ENCODE assay signal across 31 cellular contexts in the genomic region with DNA sequence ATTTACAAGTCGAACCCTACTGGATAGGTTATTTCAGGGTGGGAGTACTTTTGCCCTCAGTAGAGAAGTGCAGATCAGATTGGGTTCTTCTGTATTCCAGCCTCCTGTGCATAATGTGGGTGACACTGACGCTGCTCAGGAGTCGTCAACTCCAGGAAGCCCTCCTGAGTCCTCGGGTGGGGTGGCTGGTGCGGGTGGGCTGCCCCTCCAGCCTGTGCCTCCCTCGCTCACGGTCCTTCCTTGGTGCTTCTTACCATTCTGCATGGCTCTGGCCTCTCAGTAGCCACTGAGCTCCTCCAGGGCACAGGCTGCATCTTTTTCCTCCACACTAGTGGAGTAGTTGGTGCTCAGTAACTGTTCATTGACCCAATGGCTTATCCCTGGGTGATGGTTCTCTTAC. TPM values are rescaled to one million over a fixed set of nuclear protein-coding genes. Genes with fewer than 3 reads are reported as not detected.
"Had no signal": no experiment of that assay in that cellular context is flagged by ENCODE, and none has a peak within 500 bp of the region (broad histone marks: within the 10 kb centered on the region; RNA-seq: fewer than 3 reads in every experiment).

No MANE protein-coding gene starts in this region.

- H3K36me3 Mint-ChIP-seq: activated CD4-positive, alpha-beta memory T cell treated with anti-CD3 and anti-CD28 coated beads for 36 hours; activated naive CD4-positive, alpha-beta T cell treated with anti-CD3 and anti-CD28 coated beads, Interleukin-2, amount 10 ng/mL, durations not matched to agents 7 days and 5 days; activated naive CD4-positive, alpha-beta T cell treated with anti-CD3 and anti-CD28 coated beads, Interleukin-2, amount 50 U/mL, for 72 hours; activated naive CD8-positive, alpha-beta T cell treated with anti-CD3 and anti-CD28 coated beads, Interleukin-2, amount 10 ng/mL, durations not matched to agents 7 days and 5 days; brain had no signal

- H3K4me1 ChIP-seq: breast epithelium had no signal

- H3K4me3 ChIP-seq: ascending aorta, breast epithelium, cardiac muscle cell, esophagus squamous epithelium, gastroesophageal sphincter, heart right ventricle had no signal

- H3K4me3 Mint-ChIP-seq: activated CD4-positive, alpha-beta memory T cell treated with anti-CD3 and anti-CD28 coated beads for 36 hours; activated CD4-positive, alpha-beta T cell treated with anti-CD3 and anti-CD28 coated beads for 36 hours; activated CD4-positive, alpha-beta T cell treated with anti-CD3 and anti-CD28 coated beads, Interleukin-2, amount 10 ng/mL, durations not matched to agents 24 days and 14 days; activated CD8-positive, alpha-beta T cell treated with anti-CD3 and anti-CD28 coated beads, Interleukin-2, amount 10 ng/mL, durations not matched to agents 7 days and 5 days; activated naive CD4-positive, alpha-beta T cell treated with anti-CD3 and anti-CD28 coated beads, Interleukin-2, amount 10 ng/mL, durations not matched to agents 7 days and 5 days; activated naive CD8-positive, alpha-beta T cell treated with anti-CD3 and anti-CD28 coated beads, Interleukin-2, amount 10 ng/mL, durations not matched to agents 7 days and 5 days; activated T-cell treated with anti-CD3 and anti-CD28 coated beads, Interleukin-2, amount 50 U/mL, for 24 hours; activated T-cell treated with anti-CD3 and anti-CD28 coated beads, Interleukin-2, amount 50 U/mL, for 72 hours; central memory CD8-positive, alpha-beta T cell; effector memory CD8-positive, alpha-beta T cell had no signal

- H3K9me3 ChIP-seq: ascending aorta, breast epithelium, esophagus squamous epithelium, gastroesophageal sphincter, heart right ventricle had no signal

- H3K27ac ChIP-seq: ascending aorta, breast epithelium, cardiac muscle cell, epithelial cell of prostate, esophagus squamous epithelium, gastroesophageal sphincter, heart right ventricle had no signal

- H3K36me3 ChIP-seq: ascending aorta, breast epithelium, cardiac muscle cell, esophagus squamous epithelium, gastroesophageal sphincter, heart right ventricle had no signal

- H3K27ac Mint-ChIP-seq: activated CD4-positive, alpha-beta memory T cell treated with anti-CD3 and anti-CD28 coated beads for 36 hours; activated CD4-positive, alpha-beta T cell treated with anti-CD3 and anti-CD28 coated beads for 36 hours; activated CD4-positive, alpha-beta T cell treated with anti-CD3 and anti-CD28 coated beads, Interleukin-2, amount 10 ng/mL, durations not matched to agents 24 days and 14 days; activated CD8-positive, alpha-beta T cell treated with anti-CD3 and anti-CD28 coated beads, Interleukin-2, amount 10 ng/mL, durations not matched to agents 7 days and 5 days; activated naive CD4-positive, alpha-beta T cell treated with anti-CD3 and anti-CD28 coated beads, Interleukin-2, amount 10 ng/mL, durations not matched to agents 7 days and 5 days; activated naive CD4-positive, alpha-beta T cell treated with anti-CD3 and anti-CD28 coated beads, Interleukin-2, amount 50 U/mL, for 72 hours; activated naive CD8-positive, alpha-beta T cell treated with anti-CD3 and anti-CD28 coated beads, Interleukin-2, amount 10 ng/mL, durations not matched to agents 7 days and 5 days; activated T-cell treated with anti-CD3 and anti-CD28 coated beads, Interleukin-2, amount 50 U/mL, for 24 hours; activated T-cell treated with anti-CD3 and anti-CD28 coated beads, Interleukin-2, amount 50 U/mL, for 72 hours; effector memory CD8-positive, alpha-beta T cell had no signal

- H3K9me3 Mint-ChIP-seq: activated CD4-positive, alpha-beta memory T cell treated with anti-CD3 and anti-CD28 coated beads for 36 hours; activated CD4-positive, alpha-beta T cell treated with anti-CD3 and anti-CD28 coated beads, Interleukin-2, amount 10 ng/mL, durations not matched to agents 24 days and 14 days; activated naive CD4-positive, alpha-beta T cell treated with anti-CD3 and anti-CD28 coated beads, Interleukin-2, amount 10 ng/mL, durations not matched to agents 7 days and 5 days; activated naive CD4-positive, alpha-beta T cell treated with anti-CD3 and anti-CD28 coated beads, Interleukin-2, amount 50 U/mL, for 72 hours; activated naive CD8-positive, alpha-beta T cell treated with anti-CD3 and anti-CD28 coated beads, Interleukin-2, amount 10 ng/mL, durations not matched to agents 7 days and 5 days; activated T-cell treated with anti-CD3 and anti-CD28 coated beads, Interleukin-2, amount 50 U/mL, for 24 hours; activated T-cell treated with anti-CD3 and anti-CD28 coated beads, Interleukin-2, amount 50 U/mL, for 72 hours; central memory CD8-positive, alpha-beta T cell; effector memory CD8-positive, alpha-beta T cell had no signal

- DNase-seq: activated CD4-positive, alpha-beta memory T cell treated with anti-CD3 and anti-CD28 coated beads for 36 hours; activated CD4-positive, alpha-beta T cell treated with anti-CD3 and anti-CD28 coated beads for 36 hours; activated CD4-positive, alpha-beta T cell treated with anti-CD3 and anti-CD28 coated beads, Interleukin-2, amount 10 ng/mL, durations not matched to agents 24 days and 14 days; activated CD4-positive, CD25-positive, alpha-beta regulatory T cell; activated CD4-positive, CD25-positive, alpha-beta regulatory T cell treated with anti-CD3 and anti-CD28 coated beads, Interleukin-2, amount 50 U/mL, for 72 hours; activated CD8-positive, alpha-beta T cell treated with anti-CD3 and anti-CD28 coated beads, Interleukin-2, amount 10 ng/mL, durations not matched to agents 7 days and 5 days; activated gamma-delta T cell; activated naive CD4-positive, alpha-beta T cell; activated naive CD4-positive, alpha-beta T cell treated with anti-CD3 and anti-CD28 coated beads, Interleukin-2, amount 10 ng/mL, durations not matched to agents 7 days and 5 days; activated naive CD8-positive, alpha-beta T cell treated with anti-CD3 and anti-CD28 coated beads, Interleukin-2, amount 10 ng/mL, durations not matched to agents 7 days and 5 days; activated T-cell treated with anti-CD3 and anti-CD28 coated beads for 4 hours; activated T-cell treated with anti-CD3 and anti-CD28 coated beads, Interleukin-2, amount 50 U/mL, for 24 hours; activated T-cell treated with anti-CD3 and anti-CD28 coated beads, Interleukin-2, amount 50 U/mL, for 72 hours; cortex of kidney; dermis blood vessel endothelial cell; effector CD4-positive, alpha-beta T cell; effector memory CD8-positive, alpha-beta T cell; esophagus squamous epithelium; foreskin melanocyte; heart right ventricle; T-helper 2 cell had no signal

- ATAC-seq: activated CD4-positive, alpha-beta T cell treated with anti-CD3 and anti-CD28 coated beads for 36 hours; activated CD8-positive, alpha-beta T cell treated with anti-CD3 and anti-CD28 coated beads, Interleukin-2, amount 10 ng/mL, durations not matched to agents 7 days and 5 days; activated naive CD4-positive, alpha-beta T cell treated with anti-CD3 and anti-CD28 coated beads, Interleukin-2, amount 50 U/mL, for 72 hours; activated T-cell treated with anti-CD3 and anti-CD28 coated beads, Interleukin-2, amount 50 U/mL, for 72 hours; effector memory CD8-positive, alpha-beta T cell; gastroesophageal sphincter; heart right ventricle had no signal

RNA-seq across cellular contexts. Expression of a gene that starts 4.3 kb away (rescaled TPM):
- total RNA-seq: endothelial cell of umbilical vein, glomerular endothelial cell had no signal
